ENCODE assay signal across 26 cellular contexts in the genomic region with DNA sequence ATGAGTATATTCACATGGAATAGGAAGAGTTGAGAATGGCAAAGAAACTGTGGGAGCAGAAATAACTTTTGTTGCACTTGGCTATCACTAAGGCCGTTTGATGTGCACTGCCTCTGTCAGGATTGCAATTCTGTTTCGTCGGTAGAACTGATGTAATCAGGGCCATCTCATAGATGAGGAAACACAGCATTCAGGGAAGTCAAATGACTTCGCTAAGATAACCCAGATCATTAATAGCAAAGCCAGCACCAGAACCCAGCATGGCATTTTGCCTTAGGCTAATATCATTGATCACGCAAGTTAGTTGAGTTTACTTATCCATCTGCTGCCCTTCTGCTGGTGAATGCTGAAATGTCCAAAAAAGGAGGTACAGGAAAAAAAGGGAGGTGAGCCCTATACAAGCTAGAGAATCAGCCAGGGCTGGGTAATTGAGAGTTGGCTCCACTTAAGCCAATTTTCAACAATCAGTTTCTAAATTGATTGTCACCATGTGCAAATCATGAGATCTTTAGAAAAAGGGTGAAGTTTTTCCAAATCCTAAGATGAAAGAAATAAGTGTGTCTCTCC. TPM values are rescaled to one million over a fixed set of nuclear protein-coding genes. Genes with fewer than 3 reads are reported as not detected.
DNase-seq lines count a peak whose midpoint lies in the region; ATAC-seq, FAIRE-seq and TF ChIP-seq lines count a peak whose summit lies in the region.
"Had no signal": no experiment of that assay in that cellular context is flagged by ENCODE, and none has a peak within 500 bp of the region (broad histone marks: within the 10 kb centered on the region; RNA-seq: fewer than 3 reads in every experiment).

No MANE protein-coding gene starts in this region.

- POLR2A ChIA-PET in HepG2 (lab: Yijun Ruan, JAX), result no interaction called here

- no peak for TF ChIP-seq CTCF in liver (IDR thresholded peaks at IDR 0.05; ENCODE audit: low read depth, low read length, missing input control)
- no peak for TF ChIP-seq CTCF in HepG2 (CRISPR knock-in tag; IDR thresholded peaks at IDR 0.05)
- TF ChIP-seq CTCF in upper lobe of left lung (IDR thresholded peaks at IDR 0.05), result no peak
- no peak for TF ChIP-seq CTCF in progenitor cell of endocrine pancreas (IDR thresholded peaks at IDR 0.05; ENCODE audit: unreplicated experiment)

- H3K9me3 ChIP-seq in liver (ENCODE audit: control insufficient read depth in 4 of 4, low read length in 3 of 4) (no peaks in the 10 kb centered on the region), HepG2 (ENCODE audit: low read length) (no peaks in the 10 kb centered on the region), upper lobe of left lung (no peaks in the 10 kb centered on the region)
- H3K9me3 ChIP-seq: left ventricle myocardium inferior, mucosa of descending colon, SJSA1, transverse colon had no signal

- DNase-seq in HepG2 (ENCODE audit: low spot score) (no peak), SKM-1 (lab: John Stamatoyannopoulos, UW; ENCODE audit: unreplicated experiment) (peak; percentile 70), fibroblast of the conjunctiva (ENCODE audit: low read depth) (peak; percentile 26), upper lobe of left lung (no peak), progenitor cell of endocrine pancreas (ENCODE audit: low spot score, unreplicated experiment) (no peak), iPS-NIHi7 (ENCODE audit: extremely low spot score) (no peak)
- DNase-seq: activated CD4-positive, CD25-positive, alpha-beta regulatory T cell treated with anti-CD3 and anti-CD28 coated beads, Interleukin-2, amount 50 U/mL, for 72 hours; activated naive CD4-positive, alpha-beta T cell treated with anti-CD3 and anti-CD28 coated beads for 36 hours; activated T-cell treated with anti-CD3 and anti-CD28 coated beads, Interleukin-2, amount 50 U/mL, for 48 hours; CD4-positive, alpha-beta memory T cell; cerebellar nuclear complex; DMS53; erythroblast; left ventricle myocardium inferior; mucosa of descending colon; NCI-H526; stimulated activated CD4-positive, alpha-beta T cell treated with anti-CD3 and anti-CD28 coated beads, Interleukin-4, amount 100 ng/mL, for 1 hour; transverse colon had no signal

- WGBS in liver, result 33% methylated on average over 5 of the region's 5 CpGs
- 30% methylated on average over 5 of the region's 5 CpGs for WGBS in HepG2 (ENCODE audit: low lambda C conversion rate)
- WGBS in upper lobe of left lung, 2 donors, result 57 to 72% methylated on average over 5 of the region's 5 CpGs

- H3K4me3 Mint-ChIP-seq in progenitor cell of endocrine pancreas (ENCODE audit: low read depth), result no peak overlapping the region
- H3K4me3 Mint-ChIP-seq: activated naive CD4-positive, alpha-beta T cell treated with anti-CD3 and anti-CD28 coated beads for 36 hours; CD4-positive, alpha-beta memory T cell; GM23338; stimulated activated naive CD8-positive, alpha-beta T cell treated with anti-CD3 and anti-CD28 coated beads, Interleukin-15, Interleukin-2, amounts not matched to agents 100 ng/mL and 50 ng/mL, for 24 hours; T-helper 2 cell treated with Interferon-gamma antibody and Interleukin-4, amounts not matched to agents 5 μg/mL and 100 μg/mL, for 36 hours had no signal

- H3K9ac ChIP-seq in liver (ENCODE audit: low read depth in 1 of 2, low read length in 2 of 2) (no peak overlapping the region), HepG2 (ENCODE audit: insufficient read depth, low read depth, low read length) (no peak overlapping the region)
- H3K9ac ChIP-seq: KMS-11 had no signal

- no peak for FAIRE-seq in HepG2 (lab: Jason Lieb, UNC)

- CTCF ChIA-PET in HepG2 (lab: Yijun Ruan, JAX; ENCODE audit: low intra/inter-chr PET ratio, low total read pairs), result no interaction called here

- H3K27ac ChIP-seq in liver (ENCODE audit: low read depth in 1 of 2, low read length in 2 of 2), result peak overlapping the region; percentile 3 to 16
- no peak overlapping the region for H3K27ac ChIP-seq in HepG2 (ENCODE audit: extremely low read length, insufficient read depth, low read length)
- peak overlapping the region; percentile 72 to 82 (median 80) for H3K27ac ChIP-seq in upper lobe of left lung
- H3K27ac ChIP-seq: KMS-11, left ventricle myocardium inferior, SJSA1 had no signal

- H3K4me2 ChIP-seq in HepG2 (ENCODE audit: low read depth, low read length), result no peak overlapping the region
- H3K4me2 ChIP-seq: GM23338, KMS-11 had no signal

- H3K79me2 ChIP-seq in HepG2 (ENCODE audit: insufficient read depth, low read length), result no peaks in the 10 kb centered on the region

- H3K4me1 ChIP-seq in liver (ENCODE audit: control insufficient read depth in 4 of 4, insufficient read depth in 4 of 4, low read length in 3 of 4) (peaks cover 9 to 60% (median 50%) of the 10 kb centered on the region in 4 donors), HepG2 (ENCODE audit: insufficient read depth, low read length) (peaks cover 44% of the 10 kb centered on the region), upper lobe of left lung (peaks cover 28 to 57% (median 46%) of the 10 kb centered on the region in 4 donors)

- no peak overlapping the region for H3K27ac Mint-ChIP-seq in progenitor cell of endocrine pancreas
- H3K27ac Mint-ChIP-seq: activated naive CD4-positive, alpha-beta T cell treated with anti-CD3 and anti-CD28 coated beads for 36 hours; GM23338; stimulated activated naive CD8-positive, alpha-beta T cell treated with anti-CD3 and anti-CD28 coated beads, Interleukin-15, Interleukin-2, amounts not matched to agents 100 ng/mL and 50 ng/mL, for 24 hours; T-helper 2 cell treated with Interferon-gamma antibody and Interleukin-4, amounts not matched to agents 5 μg/mL and 100 μg/mL, for 36 hours had no signal

- no peak for TF ChIP-seq EP300 in HepG2 (IDR thresholded peaks at IDR 0.05; ENCODE audit: low read depth in 2 of 2, low read length in 2 of 2)
- TF ChIP-seq EP300 in HepG2 (CRISPR knock-in tag; IDR thresholded peaks at IDR 0.05; ENCODE audit: borderline replicate concordance), result no peak
- no peak for TF ChIP-seq EP300 in upper lobe of left lung (IDR thresholded peaks at IDR 0.05)

- TF ChIP-seq RAD21 in liver (IDR thresholded peaks at IDR 0.05) (peak in 1 of 2 donors; percentile 9), HepG2 (CRISPR knock-in tag; IDR thresholded peaks at IDR 0.05) (no peak)

- in situ Hi-C loops in HepG2 (cut with HindIII; ENCODE audit: extremely low pct_ligation_motif_present, low pct_unique_long_range_greater_than_20kb), result no loop called here

- H3K9me3 Mint-ChIP-seq in progenitor cell of endocrine pancreas (ENCODE audit: low read depth), result no peaks in the 10 kb centered on the region
- H3K9me3 Mint-ChIP-seq: activated naive CD4-positive, alpha-beta T cell treated with anti-CD3 and anti-CD28 coated beads for 36 hours; CD4-positive, alpha-beta memory T cell; GM23338; stimulated activated naive CD8-positive, alpha-beta T cell treated with anti-CD3 and anti-CD28 coated beads, Interleukin-15, Interleukin-2, amounts not matched to agents 100 ng/mL and 50 ng/mL, for 24 hours; T-helper 2 cell treated with Interferon-gamma antibody and Interleukin-4, amounts not matched to agents 5 μg/mL and 100 μg/mL, for 36 hours had no signal

- no peak overlapping the region for H2AFZ ChIP-seq in HepG2 (ENCODE audit: low read length)
- H2AFZ ChIP-seq: GM23338 had no signal

- BruUV-seq in HepG2 (replicated peaks; lab: Mats Ljungman, UMichigan), result no TSS peak

- H3K27me3 ChIP-seq in liver (ENCODE audit: control insufficient read depth in 4 of 4, insufficient read depth in 4 of 4, low read length in 3 of 4) (no peaks in the 10 kb centered on the region), HepG2 (ENCODE audit: control insufficient read depth in 1 of 2, insufficient read depth in 2 of 2, low read length in 2 of 2) (peaks cover 0 to 1% of the 10 kb centered on the region in 2 experiments; a peak in 2 of 5 replicates), upper lobe of left lung (no peaks in the 10 kb centered on the region)
- H3K27me3 ChIP-seq: SJSA1 had no signal

- no peaks in the 10 kb centered on the region for H3K36me3 Mint-ChIP-seq in progenitor cell of endocrine pancreas (ENCODE audit: insufficient read depth)
- H3K36me3 Mint-ChIP-seq: CD4-positive, alpha-beta memory T cell had no signal

- no peak for ATAC-seq in HepG2
- peak in 1 of 2 donors; percentile 40 for ATAC-seq in upper lobe of left lung (ENCODE audit: low FRiP score in 2 of 2)
- no peak for ATAC-seq in GM21360 (IDR thresholded peaks at IDR 0.05; ENCODE audit: unreplicated experiment)
- ATAC-seq: GM23338, mucosa of descending colon had no signal

- intact Hi-C loops in HepG2 (cut with micrococcal nuclease; ENCODE audit: unreplicated experiment), result no loop called here

- H3K36me3 ChIP-seq in liver (ENCODE audit: control insufficient read depth in 4 of 4, insufficient read depth in 3 of 4, low read depth in 1 of 4, low read length in 3 of 4), result no peaks in the 10 kb centered on the region
- no peaks in the 10 kb centered on the region for H3K36me3 ChIP-seq in HepG2 (replicated peaks in 1 of 2; ENCODE audit: control insufficient read depth in 1 of 2, insufficient read depth in 2 of 2, low read length in 2 of 2)
- no peaks in the 10 kb centered on the region for H3K36me3 ChIP-seq in upper lobe of left lung
- H3K36me3 ChIP-seq: left ventricle myocardium inferior, SJSA1, transverse colon had no signal

- H3K4me3 ChIP-seq in liver (ENCODE audit: low read depth in 1 of 3, low read length in 3 of 3) (no peak overlapping the region), HepG2 (replicated peaks in 1 of 3; ENCODE audit: insufficient read depth in 1 of 3, low read depth in 2 of 3, low read length in 3 of 3) (no peak overlapping the region), upper lobe of left lung (no peak overlapping the region)
- H3K4me3 ChIP-seq: GM23338, left ventricle myocardium inferior, mucosa of descending colon, SJSA1, smooth muscle cell, transverse colon had no signal

- H3K4me1 Mint-ChIP-seq in progenitor cell of endocrine pancreas (ENCODE audit: low read depth), result peaks cover 42% of the 10 kb centered on the region
- H3K4me1 Mint-ChIP-seq: CD4-positive, alpha-beta memory T cell had no signal

- H4K20me1 ChIP-seq in HepG2 (ENCODE audit: insufficient read depth, low read length), result no peaks in the 10 kb centered on the region

- no peak for TF ChIP-seq POLR2A in HepG2 (IDR thresholded peaks at IDR 0.05; ENCODE audit: insufficient read depth in 1 of 2, low read depth in 2 of 2, low read length in 2 of 2)
- no peak for TF ChIP-seq POLR2A in upper lobe of left lung (IDR thresholded peaks at IDR 0.05)

- peaks cover 16% of the 10 kb centered on the region for H3K27me3 Mint-ChIP-seq in progenitor cell of endocrine pancreas
- H3K27me3 Mint-ChIP-seq: CD4-positive, alpha-beta memory T cell had no signal

RNA-seq across cellular contexts. Expression of a gene that starts 7.6 kb away (rescaled TPM):
- total RNA-seq in liver (10 to 100 TPM in 1 of 2 donors, 1 to 10 TPM in 1; 5.8 to 10.0 TPM), HepG2 (2016; rRNA removed; fragmentation: Illumina TruSeq; extraction: Trizol) (0.18 and 0.49 TPM in 2 replicates), upper lobe of left lung (10 to 100 TPM; 47.2 to 61.1 (median 54.9) TPM), progenitor cell of endocrine pancreas (7.0 and 7.9 TPM in 2 replicates)
- polyA plus RNA-seq in liver (1 to 10 TPM; 4.8 to 5.2 TPM), HepG2 (2011; rRNA removed) (0.40 and 0.50 TPM in 2 replicates)
- total RNA-seq in HepG2 (2016; cell fraction: cytosol; rRNA removed; fragmentation: Illumina TruSeq; extraction: Trizol; ENCODE audit: low read depth), result 0.09 TPM in 1 of 2 replicates, not detected in the other
- total RNA-seq in HepG2 (2016; cell fraction: insoluble cytoplasmic fraction; rRNA removed; fragmentation: Illumina TruSeq; extraction: Trizol), result 0.24 and 0.36 TPM in 2 replicates
- 0.14 and 0.19 TPM in 2 replicates for total RNA-seq in HepG2 (2016; cell fraction: membrane; rRNA removed; fragmentation: Illumina TruSeq; extraction: Trizol)
- total RNA-seq in HepG2 (2016; cell fraction: nucleus; rRNA removed; fragmentation: Illumina TruSeq; extraction: Trizol), result 0.22 and 0.47 TPM in 2 replicates
- 0.27 and 0.47 TPM in 2 replicates for polyA plus RNA-seq in HepG2 (2011; cell fraction: cytosol; rRNA removed)
- polyA plus RNA-seq in HepG2 (2011; cell fraction: nucleus; rRNA removed), result 0.58 and 0.66 TPM in 2 replicates
- polyA plus RNA-seq in HepG2 (2012), result 0.76 and 2.1 TPM in 2 replicates
- 0.03 and 0.06 TPM in 2 replicates for polyA plus RNA-seq in HepG2 (2016; cell fraction: cytosol; fragmentation: Illumina TruSeq; extraction: Trizol; ENCODE audit: low read depth)
- 0.21 and 0.29 TPM in 2 replicates for polyA plus RNA-seq in HepG2 (2016; cell fraction: insoluble cytoplasmic fraction; fragmentation: Illumina TruSeq; extraction: Trizol; ENCODE audit: low read depth)
- 0.09 and 0.11 TPM in 2 replicates for polyA plus RNA-seq in HepG2 (2016; cell fraction: membrane; fragmentation: Illumina TruSeq; extraction: Trizol; ENCODE audit: low read depth)
- polyA plus RNA-seq in HepG2 (2016; cell fraction: nucleus; fragmentation: Illumina TruSeq; extraction: Trizol; ENCODE audit: insufficient read depth, low read depth), result 0.43 and 0.48 TPM in 2 replicates
- 0.30 and 18.0 TPM in 2 replicates for polyA minus RNA-seq in HepG2 (2011; rRNA and poly(A)+ RNA removed; ENCODE audit: low replicate concordance)
- polyA minus RNA-seq in HepG2 (2011; cell fraction: cytosol; rRNA and poly(A)+ RNA removed), result 0.49 and 1.3 TPM in 2 replicates
- 0.26 and 0.50 TPM in 2 replicates for polyA minus RNA-seq in HepG2 (2011; cell fraction: nucleus; rRNA and poly(A)+ RNA removed)

RNA-seq across cellular contexts. Expression of a gene that starts 44.6 kb away (rescaled TPM):
- 1 to 10 TPM; 2.0 to 3.9 TPM for total RNA-seq in liver
- 1 to 10 TPM in 1 of 2 donors, under 1 TPM in 1; 0.81 to 1.1 TPM for polyA plus RNA-seq in liver
- 4.0 and 5.8 TPM in 2 replicates for total RNA-seq in HepG2 (2016; rRNA removed; fragmentation: Illumina TruSeq; extraction: Trizol)
- total RNA-seq in HepG2 (2016; cell fraction: cytosol; rRNA removed; fragmentation: Illumina TruSeq; extraction: Trizol; ENCODE audit: low read depth), result 1.5 and 1.8 TPM in 2 replicates
- total RNA-seq in HepG2 (2016; cell fraction: insoluble cytoplasmic fraction; rRNA removed; fragmentation: Illumina TruSeq; extraction: Trizol), result 4.8 and 5.0 TPM in 2 replicates
- total RNA-seq in HepG2 (2016; cell fraction: membrane; rRNA removed; fragmentation: Illumina TruSeq; extraction: Trizol), result 3.2 and 5.3 TPM in 2 replicates
- 4.7 and 6.1 TPM in 2 replicates for total RNA-seq in HepG2 (2016; cell fraction: nucleus; rRNA removed; fragmentation: Illumina TruSeq; extraction: Trizol)
- 3.7 and 4.5 TPM in 2 replicates for polyA plus RNA-seq in HepG2 (2011; rRNA removed)
- 2.1 and 3.7 TPM in 2 replicates for polyA plus RNA-seq in HepG2 (2011; cell fraction: cytosol; rRNA removed)
- polyA plus RNA-seq in HepG2 (2011; cell fraction: nucleus; rRNA removed), result 11.0 and 15.9 TPM in 2 replicates
- 0.95 and 1.4 TPM in 2 replicates for polyA plus RNA-seq in HepG2 (2012)
- polyA plus RNA-seq in HepG2 (2016; cell fraction: cytosol; fragmentation: Illumina TruSeq; extraction: Trizol; ENCODE audit: low read depth), result 2.2 and 2.8 TPM in 2 replicates
- polyA plus RNA-seq in HepG2 (2016; cell fraction: insoluble cytoplasmic fraction; fragmentation: Illumina TruSeq; extraction: Trizol; ENCODE audit: low read depth), result 3.9 and 4.3 TPM in 2 replicates
- polyA plus RNA-seq in HepG2 (2016; cell fraction: membrane; fragmentation: Illumina TruSeq; extraction: Trizol; ENCODE audit: low read depth), result 1.9 and 2.6 TPM in 2 replicates
- 7.2 and 7.3 TPM in 2 replicates for polyA plus RNA-seq in HepG2 (2016; cell fraction: nucleus; fragmentation: Illumina TruSeq; extraction: Trizol; ENCODE audit: insufficient read depth, low read depth)
- polyA minus RNA-seq in HepG2 (2011; rRNA and poly(A)+ RNA removed; ENCODE audit: low replicate concordance), result 8.9 and 22.1 TPM in 2 replicates
- polyA minus RNA-seq in HepG2 (2011; cell fraction: cytosol; rRNA and poly(A)+ RNA removed), result 1.3 and 2.0 TPM in 2 replicates
- 7.3 and 8.9 TPM in 2 replicates for polyA minus RNA-seq in HepG2 (2011; cell fraction: nucleus; rRNA and poly(A)+ RNA removed)
- 10 to 100 TPM in 2 of 6 donors, 1 to 10 TPM in 4; 7.4 to 25.1 (median 9.2) TPM for total RNA-seq in upper lobe of left lung
- 5.1 and 6.4 TPM in 2 replicates for total RNA-seq in progenitor cell of endocrine pancreas

Comparison
In these comparisons a context has a peak if more than half of its experiments do, and no peak if none do; other contexts are left out.
1. DNase-seq: peak in SKM-1 (single experiment) and fibroblast of the conjunctiva (single experiment); none in HepG2 (single experiment), upper lobe of left lung (0 of 2), progenitor cell of endocrine pancreas (single experiment) and iPS-NIHi7 (single experiment).